Comparison of ENCODE assay signal across 20 cellular contexts in genomic region chr10:20485554-20485953, GRCh38.
"Had no signal": no experiment of that assay in that cellular context is flagged by ENCODE, and none has a peak within 500 bp of the region (broad histone marks: within the 10 kb centered on the region; RNA-seq: fewer than 3 reads in every experiment).

No MANE protein-coding gene starts in this region.

- H3K4me1 Mint-ChIP-seq: naive thymus-derived CD8-positive, alpha-beta T cell; stimulated activated memory B cell treated with anti-CD40 and anti-IgM and Interleukin-4, amounts not matched to agents 10 μg/mL and 1 μg/mL and 100 μg/mL, for 72 hours had no signal

- H3K27ac Mint-ChIP-seq: endodermal cell; naive thymus-derived CD8-positive, alpha-beta T cell; stimulated activated memory B cell treated with anti-CD40 and anti-IgM and Interleukin-4, amounts not matched to agents 10 μg/mL and 1 μg/mL and 100 μg/mL, for 72 hours; type B pancreatic cell had no signal

- DNase-seq: dorsolateral prefrontal cortex; effector CD8-positive, alpha-beta T cell; endodermal cell; foreskin fibroblast; gastrocnemius medialis; head of caudate nucleus; left ventricle myocardium superior; lower lobe of right lung; naive thymus-derived CD8-positive, alpha-beta T cell; nucleus accumbens; right cardiac atrium; spleen; stimulated activated CD4-positive, alpha-beta T cell treated with anti-CD3 and anti-CD28 coated beads, Interleukin-4, amount 100 ng/mL, for 4 hours; stimulated activated naive CD8-positive, alpha-beta T cell treated with anti-CD3 and anti-CD28 coated beads, Interleukin-15, Interleukin-2, amounts not matched to agents 100 U/mL and 50 U/mL, for 24 hours; substantia nigra; testis; tibial artery had no signal

- H3K36me3 Mint-ChIP-seq: naive thymus-derived CD8-positive, alpha-beta T cell; stimulated activated memory B cell treated with anti-CD40 and anti-IgM and Interleukin-4, amounts not matched to agents 10 μg/mL and 1 μg/mL and 100 μg/mL, for 72 hours; type B pancreatic cell had no signal

- H3K27me3 Mint-ChIP-seq: naive thymus-derived CD8-positive, alpha-beta T cell; stimulated activated memory B cell treated with anti-CD40 and anti-IgM and Interleukin-4, amounts not matched to agents 10 μg/mL and 1 μg/mL and 100 μg/mL, for 72 hours; type B pancreatic cell had no signal

- ATAC-seq: esophagus mucosa; gastrocnemius medialis; left ventricle myocardium superior; lower lobe of right lung; naive thymus-derived CD8-positive, alpha-beta T cell; right cardiac atrium; stimulated activated memory B cell treated with anti-CD40 and anti-IgM and Interleukin-4, amounts not matched to agents 10 μg/mL and 1 μg/mL and 100 μg/mL, for 72 hours; stimulated activated naive CD8-positive, alpha-beta T cell treated with anti-CD3 and anti-CD28 coated beads, Interleukin-15, Interleukin-2, amounts not matched to agents 100 U/mL and 50 U/mL, for 24 hours had no signal

- H3K4me3 Mint-ChIP-seq: endodermal cell; naive thymus-derived CD8-positive, alpha-beta T cell; stimulated activated memory B cell treated with anti-CD40 and anti-IgM and Interleukin-4, amounts not matched to agents 10 μg/mL and 1 μg/mL and 100 μg/mL, for 72 hours; type B pancreatic cell had no signal
